Comparison of ENCODE assay signal across 1 cellular context in genomic region chr9:34653610-34654072, GRCh38.
TF ChIP-seq lines count a peak whose summit lies in the region.

No MANE protein-coding gene starts in this region.

TF ChIP-seq in SK-N-SH treated with all-trans-retinoic acid at 6 μM for 48 hours, 23 proteins besides CTCF, POLR2A, EP300 and RAD21 (continued from another document):
- TF ChIP-seq BACH2 (CRISPR knock-in tag; IDR thresholded peaks at IDR 0.05; ENCODE audit: borderline replicate concordance) (no peak), TSHZ2 (CRISPR knock-in tag; IDR thresholded peaks at IDR 0.05) (no peak), GLIS3 (CRISPR knock-in tag; IDR thresholded peaks at IDR 0.05) (no peak), CREB5 (CRISPR knock-in tag; IDR thresholded peaks at IDR 0.05; ENCODE audit: low read depth) (no peak), TOX (CRISPR knock-in tag; IDR thresholded peaks at IDR 0.05; ENCODE audit: borderline replicate concordance) (no peak), RARB (CRISPR knock-in tag; IDR thresholded peaks at IDR 0.05) (no peak), CSRNP3 (CRISPR knock-in tag; IDR thresholded peaks at IDR 0.05) (no peak), OSR1 (CRISPR knock-in tag; IDR thresholded peaks at IDR 0.05) (no peak), ESRRG (CRISPR knock-in tag; IDR thresholded peaks at IDR 0.05) (no peak), POU6F1 (CRISPR knock-in tag; IDR thresholded peaks at IDR 0.05; ENCODE audit: borderline replicate concordance, low read depth) (no peak), ISL1 (CRISPR knock-in tag; IDR thresholded peaks at IDR 0.05) (no peak), ZNF565 (CRISPR knock-in tag; conservative IDR thresholded peaks at IDR 0.05; ENCODE audit: low read depth) (no peak), SNAI2 (CRISPR knock-in tag; IDR thresholded peaks at IDR 0.05) (no peak)
TF ChIP-seq in SK-N-SH treated with all-trans-retinoic acid at 6 μM for 48 hours: peak in this region for 0.
